8 cellular contexts compared by ENCODE assay signal in genomic region chr17:37358830-37359681, GRCh38. TPM values are rescaled to one million over a fixed set of nuclear protein-coding genes. Genes with fewer than 3 reads are reported as not detected.
DNase-seq lines count a peak whose midpoint lies in the region; ATAC-seq and TF ChIP-seq lines count a peak whose summit lies in the region.

No MANE protein-coding gene starts in this region.

- DNase-seq in AG20443 (ENCODE audit: low spot score) (peak; percentile 98), NCI-H345 treated with DMSO at 0.1 percent for 48 hours (lab: John Stamatoyannopoulos, UW; ENCODE audit: unreplicated experiment) (peak; percentile 59), cerebellar cortex (ENCODE audit: low spot score) (peak; percentile 90), kidney epithelial cell (ENCODE audit: low read depth) (peak; percentile 77)
- peak; percentile 95 for DNase-seq in stimulated activated CD4-positive, alpha-beta T cell treated with anti-CD3 and anti-CD28 coated beads, Interleukin-15, amount 100 ng/mL, for 24 hours

- H3K4me3 ChIP-seq in kidney epithelial cell (ENCODE audit: low read depth, low read length) = peak overlapping the region; percentile 80

- H3K36me3 ChIP-seq in kidney epithelial cell (ENCODE audit: control insufficient read depth, insufficient read depth, low read length) = no peaks in the 10 kb centered on the region

- TF ChIP-seq CTCF in kidney epithelial cell (IDR thresholded peaks at IDR 0.05; ENCODE audit: insufficient read depth, low read length, poor library complexity, severe bottlenecking) = no peak

- ATAC-seq in GM19023 (IDR thresholded peaks at IDR 0.05; ENCODE audit: unreplicated experiment) (peak; percentile 87), HG03196 (IDR thresholded peaks at IDR 0.05; ENCODE audit: unreplicated experiment) (peak; percentile 86)
- ATAC-seq in activated CD4-positive, CD25-positive, alpha-beta regulatory T cell treated with anti-CD3 and anti-CD28 coated beads, Interleukin-2, amount 50 U/mL, for 24 hours = peak; percentile 97 to 98

- H3K27me3 ChIP-seq in kidney epithelial cell (ENCODE audit: control insufficient read depth, insufficient read depth, low read length) = no peaks in the 10 kb centered on the region

RNA-seq across cellular contexts. Expression of gene C17orf78, which starts 16.7 kb away (rescaled TPM):
- not detected in 2 replicates for total RNA-seq in kidney epithelial cell

RNA-seq across cellular contexts. Expression of gene ACACA, which starts 47.6 kb away (rescaled TPM):
- total RNA-seq in kidney epithelial cell = 40.7 and 54.2 TPM in 2 replicates

RNA-seq across cellular contexts. Expression of gene TADA2A, which starts 47.6 kb away (rescaled TPM):
- total RNA-seq in kidney epithelial cell = 14.5 and 25.1 TPM in 2 replicates

Comparison
In these comparisons a context has a peak if more than half of its experiments do, and no peak if none do; other contexts are left out.
1. Peak in every context shown above with its lines: DNase-seq, ATAC-seq and H3K4me3 ChIP-seq.